1 cellular context compared by ENCODE assay signal in genomic region chr9:38045939-38046338, GRCh38.
TF ChIP-seq lines count a peak whose summit lies in the region.

No MANE protein-coding gene starts in this region.

TF ChIP-seq in HepG2, 621 proteins besides CTCF, POLR2A, EP300 and RAD21:
- TF ChIP-seq RARA (CRISPR knock-in tag; IDR thresholded peaks at IDR 0.05): peak; percentile 44; the same call in 1 of the 2 replicates
